24 cellular contexts compared by ENCODE assay signal in genomic region chr16:27813591-27813990, GRCh38.
"Had no signal": no experiment of that assay in that cellular context is flagged by ENCODE, and none has a peak within 500 bp of the region (broad histone marks: within the 10 kb centered on the region; RNA-seq: fewer than 3 reads in every experiment).

No MANE protein-coding gene starts in this region.

- ATAC-seq: gastroesophageal sphincter, left cardiac atrium, left ventricle myocardium superior, pancreas, psoas muscle, right lobe of liver had no signal

- H3K27ac Mint-ChIP-seq: immature natural killer cell, naive B cell, nephron, type B pancreatic cell had no signal

- H3K36me3 Mint-ChIP-seq: immature natural killer cell, type B pancreatic cell had no signal

- H3K4me3 Mint-ChIP-seq: immature natural killer cell, naive B cell, nephron, type B pancreatic cell had no signal

- H3K4me1 ChIP-seq: esophagus muscularis mucosa, gastroesophageal sphincter, pancreas, psoas muscle, right lobe of liver, stomach, uterus had no signal

- H3K27ac ChIP-seq: esophagus muscularis mucosa, gastroesophageal sphincter, pancreas, psoas muscle, right lobe of liver, skin epidermis, stomach, uterus had no signal

- H3K36me3 ChIP-seq: esophagus muscularis mucosa, gastroesophageal sphincter, pancreas, right lobe of liver, stomach, uterus had no signal

- H3K9me3 ChIP-seq: pancreas, psoas muscle, right lobe of liver, uterus had no signal

- H3K4me3 ChIP-seq: esophagus muscularis mucosa, gastroesophageal sphincter, lung, pancreas, psoas muscle, right lobe of liver, skin epidermis, stomach, uterus had no signal

- H3K9me3 Mint-ChIP-seq: type B pancreatic cell had no signal

- DNase-seq: effector CD8-positive, alpha-beta T cell; foreskin fibroblast; immature natural killer cell; kidney; left cardiac atrium; left ventricle myocardium superior; mesenchymal stem cell; naive B cell; occipital lobe; psoas muscle; retina; stimulated activated CD4-positive, alpha-beta T cell treated with anti-CD3 and anti-CD28 coated beads, Interleukin-12 subunit alpha, Interleukin-12 subunit beta, amount 100 ng/mL, for 4 hours; stimulated activated naive CD4-positive, alpha-beta T cell; stomach; substantia nigra; uterus had no signal

- H3K27me3 ChIP-seq: pancreas, right lobe of liver, uterus had no signal

- H3K4me1 Mint-ChIP-seq: immature natural killer cell, naive B cell had no signal
